In the genomic region with DNA sequence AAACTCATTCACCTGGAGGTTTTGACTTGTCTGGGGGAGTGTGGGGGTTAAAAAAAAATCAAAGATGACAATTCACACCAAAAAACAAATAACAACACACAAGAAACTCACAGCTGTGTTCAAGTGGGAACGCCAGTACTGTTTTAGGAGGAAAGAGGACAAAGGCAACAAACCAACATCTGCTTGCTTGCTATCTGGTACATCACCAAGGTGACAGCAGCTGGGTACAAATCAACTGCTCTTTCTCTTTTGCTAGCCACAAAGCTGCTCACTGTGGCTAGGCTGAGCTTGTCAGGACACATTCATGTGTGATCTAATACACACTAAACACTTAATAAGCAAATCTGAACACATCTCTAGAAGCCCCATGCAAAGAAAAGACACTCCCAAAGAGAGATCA, we compare ENCODE assay signal across 9 cellular contexts.
DNase-seq lines count a peak whose midpoint lies in the region; ATAC-seq and TF ChIP-seq lines count a peak whose summit lies in the region.
"Had no signal": no experiment of that assay in that cellular context is flagged by ENCODE, and none has a peak within 500 bp of the region (broad histone marks: within the 10 kb centered on the region; RNA-seq: fewer than 3 reads in every experiment).

No MANE protein-coding gene starts in this region.

- intact Hi-C loops in tibial artery (cut with DNase I; ENCODE audit: low total_unique reads) = no loop called here
- intact Hi-C loops in aorta (cut with DNase I) = no loop called here
- intact Hi-C loops in ovary (cut with DNase I) = no loop called here

- peak overlapping the region; percentile 89 for H3K27ac Mint-ChIP-seq in activated T-cell treated with anti-CD3 and anti-CD28 coated beads, Interleukin-2, amount 50 U/mL, for 72 hours
- H3K27ac Mint-ChIP-seq: neural progenitor cell had no signal

- no peaks in the 10 kb centered on the region for H3K27me3 Mint-ChIP-seq in activated T-cell treated with anti-CD3 and anti-CD28 coated beads, Interleukin-2, amount 50 U/mL, for 72 hours (ENCODE audit: low read depth)

- WGBS in aorta, 2 donors = 77 to 80% methylated on average over 1 of the region's 1 CpG
- 73 to 96% (median 83%) methylated on average over 1 of the region's 1 CpG for WGBS in ovary, 3 donors

- peak overlapping the region; percentile 16 for H3K27ac ChIP-seq in tibial artery
- no peak overlapping the region for H3K27ac ChIP-seq in substantia nigra (ENCODE audit: low read depth, low read length, poor library complexity, severe bottlenecking)
- no peak overlapping the region for H3K27ac ChIP-seq in aorta (ENCODE audit: low read depth in 1 of 2, low read length in 2 of 2)
- H3K27ac ChIP-seq in ovary = no peak overlapping the region
- H3K27ac ChIP-seq: neural progenitor cell had no signal

- H3K27me3 ChIP-seq in tibial artery = no peaks in the 10 kb centered on the region
- no peaks in the 10 kb centered on the region for H3K27me3 ChIP-seq in aorta (ENCODE audit: control insufficient read depth in 1 of 2, insufficient read depth in 2 of 2, low read length in 1 of 2)
- no peaks in the 10 kb centered on the region for H3K27me3 ChIP-seq in ovary
- H3K27me3 ChIP-seq: neural progenitor cell had no signal

- TF ChIP-seq CTCF in tibial artery (IDR thresholded peaks at IDR 0.05) (no peak), ovary (IDR thresholded peaks at IDR 0.05) (no peak)

- ATAC-seq in activated T-cell treated with anti-CD3 and anti-CD28 coated beads, Interleukin-2, amount 50 U/mL, for 72 hours (replicated peaks in 1 of 2) = peak; percentile 33 to 46
- ATAC-seq in HG02678 (IDR thresholded peaks at IDR 0.05; ENCODE audit: unreplicated experiment) (peak; percentile 75), aorta (ENCODE audit: low FRiP score) (no peak)

- DNase-seq in activated T-cell treated with anti-CD3 and anti-CD28 coated beads, Interleukin-2, amount 50 U/mL, for 72 hours = peak; percentile 23 to 34
- no peak for DNase-seq in activated T-cell treated with anti-CD3 and anti-CD28 coated beads, Interleukin-2, amount 50 U/mL, for 1 hour
- DNase-seq in NCI-H526 treated with DMSO at 0.1 percent for 48 hours (lab: John Stamatoyannopoulos, UW) (peak; percentile 28), tibial artery (no peak), substantia nigra (lab: John Stamatoyannopoulos, UW) (no peak), aorta (no peak), ovary (no peak)

- no peaks in the 10 kb centered on the region for H3K9me3 ChIP-seq in tibial artery
- no peaks in the 10 kb centered on the region for H3K9me3 ChIP-seq in aorta (ENCODE audit: control insufficient read depth, low read length)
- no peaks in the 10 kb centered on the region for H3K9me3 ChIP-seq in ovary

- H3K4me3 ChIP-seq in tibial artery (no peak overlapping the region), aorta (ENCODE audit: low read length in 2 of 2) (no peak overlapping the region), ovary (no peak overlapping the region)
- H3K4me3 ChIP-seq: neural progenitor cell had no signal

- no peaks in the 10 kb centered on the region for H3K36me3 ChIP-seq in tibial artery
- no peaks in the 10 kb centered on the region for H3K36me3 ChIP-seq in aorta (ENCODE audit: control insufficient read depth in 1 of 2, insufficient read depth in 2 of 2, low read length in 1 of 2)
- H3K36me3 ChIP-seq in ovary = no peaks in the 10 kb centered on the region
- H3K36me3 ChIP-seq: neural progenitor cell had no signal

- peak overlapping the region; percentile 38 to 61 for H3K4me3 Mint-ChIP-seq in activated T-cell treated with anti-CD3 and anti-CD28 coated beads, Interleukin-2, amount 50 U/mL, for 72 hours
- H3K4me3 Mint-ChIP-seq: neural progenitor cell had no signal

- no peak for TF ChIP-seq EP300 in ovary (IDR thresholded peaks at IDR 0.05)

- peaks cover 44% of the 10 kb centered on the region for H3K4me1 Mint-ChIP-seq in activated T-cell treated with anti-CD3 and anti-CD28 coated beads, Interleukin-2, amount 50 U/mL, for 72 hours (ENCODE audit: low read depth)

- peaks cover 6% of the 10 kb centered on the region in 2 donors for H3K9me3 Mint-ChIP-seq in activated T-cell treated with anti-CD3 and anti-CD28 coated beads, Interleukin-2, amount 50 U/mL, for 72 hours

- peaks cover 0 to 34% (median 5%) of the 10 kb centered on the region in 4 donors for H3K4me1 ChIP-seq in tibial artery
- no peaks in the 10 kb centered on the region for H3K4me1 ChIP-seq in aorta (ENCODE audit: control insufficient read depth in 1 of 2, insufficient read depth in 2 of 2, low read length in 2 of 2)
- no peaks in the 10 kb centered on the region for H3K4me1 ChIP-seq in ovary (ENCODE audit: insufficient read depth)
- H3K4me1 ChIP-seq: neural progenitor cell had no signal

- H3K36me3 Mint-ChIP-seq in activated T-cell treated with anti-CD3 and anti-CD28 coated beads, Interleukin-2, amount 50 U/mL, for 72 hours (ENCODE audit: insufficient read depth in 2 of 2) = peaks cover 8 to 19% of the 10 kb centered on the region in 2 donors
- H3K36me3 Mint-ChIP-seq: neural progenitor cell had no signal

- no peak for TF ChIP-seq POLR2A in ovary (IDR thresholded peaks at IDR 0.05)

Comparison
In these comparisons a context has a peak if more than half of its experiments do, and no peak if none do; other contexts are left out.
1. DNase-seq: peak in activated T-cell treated with anti-CD3 and anti-CD28 coated beads, Interleukin-2, amount 50 U/mL, for 72 hours (2 of 2) and NCI-H526 treated with DMSO at 0.1 percent for 48 hours (single experiment); none in activated T-cell treated with anti-CD3 and anti-CD28 coated beads, Interleukin-2, amount 50 U/mL, for 1 hour (single experiment), tibial artery (0 of 2), substantia nigra (0 of 49), aorta (0 of 2) and ovary (0 of 5).
2. H3K27ac ChIP-seq: peak in tibial artery (2 of 2); none in substantia nigra (single experiment), aorta (0 of 2) and ovary (0 of 2).